1 cellular context compared by ENCODE assay signal in genomic region chr1:201731142-201731541, GRCh38.
TF ChIP-seq lines count a peak whose summit lies in the region.

No MANE protein-coding gene starts in this region.

TF ChIP-seq in SK-N-SH, 30 proteins besides CTCF, POLR2A, EP300 and RAD21 (continued from another document):
- no peak for TF ChIP-seq FOXM1 (IDR thresholded peaks at IDR 0.05; ENCODE audit: low read depth)
- no peak for TF ChIP-seq FOSL2 (IDR thresholded peaks at IDR 0.05; ENCODE audit: borderline replicate concordance, low read depth)
- TF ChIP-seq PBX3 (IDR thresholded peaks at IDR 0.05): no peak
- TF ChIP-seq CHD2 (IDR thresholded peaks at IDR 0.05; ENCODE audit: low read length, partially characterized antibody): no peak
- TF ChIP-seq TEAD4 (IDR thresholded peaks at IDR 0.05; ENCODE audit: borderline replicate concordance, insufficient read depth): no peak
- TF ChIP-seq RCOR1 (IDR thresholded peaks at IDR 0.05; ENCODE audit: low read length): no peak
- TF ChIP-seq EZH2phosphoT487 (IDR thresholded peaks at IDR 0.05; ENCODE audit: borderline replicate concordance, low read depth): no peak
- no peak for TF ChIP-seq JUND (IDR thresholded peaks at IDR 0.05)
- no peak for TF ChIP-seq USF2 (IDR thresholded peaks at IDR 0.05; ENCODE audit: borderline replicate concordance, low read depth, low read length)
- TF ChIP-seq FOXJ3 (CRISPR knock-in tag; IDR thresholded peaks at IDR 0.05): no peak
- no peak for TF ChIP-seq TAF1 (IDR thresholded peaks at IDR 0.05; ENCODE audit: borderline replicate concordance, low read depth, low read length)
- no peak for TF ChIP-seq USF1 (IDR thresholded peaks at IDR 0.05; ENCODE audit: borderline replicate concordance, low read depth)
